Comparison of ENCODE assay signal across 12 cellular contexts in the genomic region with DNA sequence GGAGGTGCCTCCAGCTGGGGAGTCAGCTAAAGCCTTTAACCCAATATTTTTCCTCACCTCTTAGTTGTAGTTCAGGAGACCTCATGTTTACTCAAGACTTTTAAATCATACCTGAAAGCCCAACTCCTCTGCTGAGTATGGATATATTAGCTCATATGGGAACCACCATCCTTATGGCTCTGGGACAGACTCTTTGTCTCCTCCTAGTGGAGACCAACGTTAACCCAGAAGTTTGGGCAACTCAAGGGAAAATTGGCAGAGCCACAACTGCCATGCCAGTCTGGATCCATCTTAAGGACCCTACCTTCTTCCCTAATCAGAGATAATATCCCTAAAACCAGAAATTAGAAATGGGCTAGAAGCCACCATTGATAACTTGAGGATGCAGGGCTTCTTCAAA.
DNase-seq lines count a peak whose midpoint lies in the region; ATAC-seq and TF ChIP-seq lines count a peak whose summit lies in the region.
"Had no signal": no experiment of that assay in that cellular context is flagged by ENCODE, and none has a peak within 500 bp of the region (broad histone marks: within the 10 kb centered on the region; RNA-seq: fewer than 3 reads in every experiment).

No MANE protein-coding gene starts in this region.

- in situ Hi-C loops in astrocyte of the spinal cord (cut with HindIII; ENCODE audit: low sequenced_read_pairs) = no loop called here

- no peaks in the 10 kb centered on the region for H3K4me1 ChIP-seq in right cardiac atrium (ENCODE audit: control insufficient read depth, insufficient read depth, low read length)

- peaks cover 4% of the 10 kb centered on the region for H3K9me3 ChIP-seq in right cardiac atrium (ENCODE audit: control insufficient read depth, low read length)

- intact Hi-C loops in activated CD4-positive, alpha-beta T cell treated with anti-CD3 and anti-CD28 coated beads for 36 hours (cut with DNase I, micrococcal nuclease) = loop anchor here in 1 of 2 experiments (5.0 kb wide), 1 partner anchor 170 kb away; no protein-coding TSS in a partner anchor
- intact Hi-C loops in right cardiac atrium (cut with DNase I) = no loop called here

- H3K27me3 Mint-ChIP-seq in activated CD4-positive, alpha-beta T cell treated with anti-CD3 and anti-CD28 coated beads for 36 hours = no peaks in the 10 kb centered on the region
- no peaks in the 10 kb centered on the region for H3K27me3 Mint-ChIP-seq in osteocyte (ENCODE audit: unreplicated experiment)

- peak; percentile 20 for TF ChIP-seq CTCF in astrocyte of the spinal cord (IDR thresholded peaks at IDR 0.05; ENCODE audit: low read depth, low read length)
- peak; percentile 19 for TF ChIP-seq CTCF in osteocyte (IDR thresholded peaks at IDR 0.05)

- H3K4me3 Mint-ChIP-seq in activated CD4-positive, alpha-beta T cell treated with anti-CD3 and anti-CD28 coated beads for 36 hours = no peak overlapping the region
- H3K4me3 Mint-ChIP-seq in osteocyte (ENCODE audit: unreplicated experiment) = no peak overlapping the region

- no peaks in the 10 kb centered on the region for H3K27me3 ChIP-seq in right cardiac atrium (ENCODE audit: control insufficient read depth, insufficient read depth)

- no peak overlapping the region for H3K27ac Mint-ChIP-seq in activated CD4-positive, alpha-beta T cell treated with anti-CD3 and anti-CD28 coated beads for 36 hours
- H3K27ac Mint-ChIP-seq in osteocyte (ENCODE audit: unreplicated experiment) = no peak overlapping the region
- H3K27ac Mint-ChIP-seq: activated naive CD4-positive, alpha-beta T cell treated with anti-CD3 and anti-CD28 coated beads, Interleukin-2, amount 50 U/mL, for 72 hours had no signal

- H3K4me1 Mint-ChIP-seq in activated CD4-positive, alpha-beta T cell treated with anti-CD3 and anti-CD28 coated beads for 36 hours = no peaks in the 10 kb centered on the region
- H3K4me1 Mint-ChIP-seq in osteocyte (ENCODE audit: unreplicated experiment) = no peaks in the 10 kb centered on the region

- H3K27ac ChIP-seq in right cardiac atrium (ENCODE audit: low read length) = no peak overlapping the region
- H3K27ac ChIP-seq: VCaP had no signal

- peaks cover 10% of the 10 kb centered on the region for H3K9me3 Mint-ChIP-seq in activated CD4-positive, alpha-beta T cell treated with anti-CD3 and anti-CD28 coated beads for 36 hours (ENCODE audit: low read depth)
- H3K9me3 Mint-ChIP-seq in osteocyte (ENCODE audit: unreplicated experiment) = no peaks in the 10 kb centered on the region

- H3K4me3 ChIP-seq in astrocyte of the spinal cord (ENCODE audit: low read depth, low read length) (no peak overlapping the region), right cardiac atrium (ENCODE audit: low read length) (no peak overlapping the region)

- H3K36me3 Mint-ChIP-seq in activated CD4-positive, alpha-beta T cell treated with anti-CD3 and anti-CD28 coated beads for 36 hours (ENCODE audit: low read depth) = no peaks in the 10 kb centered on the region
- no peaks in the 10 kb centered on the region for H3K36me3 Mint-ChIP-seq in osteocyte (ENCODE audit: unreplicated experiment)

- peak; percentile 21 for DNase-seq in activated CD4-positive, alpha-beta T cell treated with anti-CD3 and anti-CD28 coated beads for 36 hours
- DNase-seq in activated CD4-positive, alpha-beta T cell treated with anti-CD3 and anti-CD28 coated beads, Interleukin-2, amount 50 U/mL, for 1 hour = no peak
- DNase-seq in astrocyte of the spinal cord (ENCODE audit: low read depth, low spot score) (no peak), osteocyte (ENCODE audit: extremely low spot score, unreplicated experiment) (no peak), right cardiac atrium (no peak), RKO (ENCODE audit: low spot score) (no peak), NCI-H146 treated with DMSO at 0.1 percent for 48 hours (lab: John Stamatoyannopoulos, UW; ENCODE audit: unreplicated experiment) (no peak)
- DNase-seq: NCI-H774; stimulated activated naive CD4-positive, alpha-beta T cell had no signal

- ATAC-seq in activated CD4-positive, alpha-beta T cell treated with anti-CD3 and anti-CD28 coated beads for 36 hours = peak; percentile 58
- ATAC-seq in GM21717 (IDR thresholded peaks at IDR 0.05; ENCODE audit: unreplicated experiment) = peak; percentile 51
- ATAC-seq in right cardiac atrium = no peak

- POLR2A ChIA-PET in activated CD4-positive, alpha-beta T cell treated with anti-CD3 and anti-CD28 coated beads for 36 hours (lab: Charles Lee) = interaction anchor here (0.6 kb wide), 1 partner anchor 74 kb away, joined by 4 read pairs; no protein-coding TSS in a partner anchor

- 81% methylated on average over 1 of the region's 1 CpG for WGBS in right cardiac atrium

- CTCF ChIA-PET in activated CD4-positive, alpha-beta T cell treated with anti-CD3 and anti-CD28 coated beads for 36 hours (lab: Charles Lee) = interaction anchor here (0.6 to 1.0 kb wide), 5 partner anchors 10 to 227 kb away, joined by 3 to 5 read pairs (median 3); no protein-coding TSS in a partner anchor

Comparison
In these comparisons a context has a peak if more than half of its experiments do, and no peak if none do; other contexts are left out.
1. ATAC-seq: peak in activated CD4-positive, alpha-beta T cell treated with anti-CD3 and anti-CD28 coated beads for 36 hours (single experiment) and GM21717 (single experiment); none in right cardiac atrium (0 of 2).